ENCODE assay signal across 8 cellular contexts in the genomic region with DNA sequence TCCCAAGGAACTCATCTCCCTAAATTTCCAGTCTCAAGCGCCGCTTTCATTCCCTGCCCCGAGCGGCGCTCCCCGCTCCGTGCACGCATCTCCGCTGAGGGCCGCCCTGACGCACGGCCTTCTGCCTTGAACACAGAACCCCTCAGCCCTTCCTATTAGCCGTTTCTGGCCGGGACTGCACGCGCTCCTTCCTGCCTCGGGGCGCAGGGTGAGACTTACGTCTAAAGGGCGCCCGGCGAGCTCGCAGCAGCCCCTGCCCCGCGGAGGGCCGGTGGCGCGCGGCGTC. TPM values are rescaled to one million over a fixed set of nuclear protein-coding genes. Genes with fewer than 3 reads are reported as not detected.
DNase-seq lines count a peak whose midpoint lies in the region; ATAC-seq, FAIRE-seq and TF ChIP-seq lines count a peak whose summit lies in the region.

No MANE protein-coding gene starts in this region.

- POLR2A ChIA-PET in CD8-positive, alpha-beta T cell (lab: Charles Lee): interaction anchor here (0.7 to 1.2 kb wide), 9 partner anchors 8 to 1378 kb away, joined by 3 to 8 read pairs (median 4); partner anchors contain the start of genes RAB18 and YME1L1

- CTCF ChIA-PET in CD8-positive, alpha-beta T cell (lab: Charles Lee): no interaction called here

- peak overlapping the region; percentile 97 for H3K27ac Mint-ChIP-seq in CD8-positive, alpha-beta T cell

- no peak for TF ChIP-seq CTCF in CD8-positive, alpha-beta T cell (IDR thresholded peaks at IDR 0.05)
- no peak for TF ChIP-seq CTCF in tibial artery (IDR thresholded peaks at IDR 0.05)

- FAIRE-seq in GM19239 (lab: Jason Lieb, UNC): peak; percentile 48

- H3K4me3 Mint-ChIP-seq in CD8-positive, alpha-beta T cell: peak overlapping the region; percentile 99

- H3K9me3 ChIP-seq in CD8-positive, alpha-beta T cell (ENCODE audit: low read length): no peaks in the 10 kb centered on the region
- H3K9me3 ChIP-seq in mucosa of stomach (ENCODE audit: control insufficient read depth, low read length) (no peaks in the 10 kb centered on the region), tibial artery (no peaks in the 10 kb centered on the region)

- H3K36me3 ChIP-seq in CD8-positive, alpha-beta T cell (ENCODE audit: insufficient read depth, low read length): peaks cover 14% of the 10 kb centered on the region
- no peaks in the 10 kb centered on the region for H3K36me3 ChIP-seq in mucosa of stomach (ENCODE audit: control insufficient read depth, insufficient read depth, low read length)
- peaks cover 19 to 24% (median 21%) of the 10 kb centered on the region in 3 donors for H3K36me3 ChIP-seq in tibial artery

- H3K27ac ChIP-seq in CD8-positive, alpha-beta T cell (ENCODE audit: low read depth, low read length): peak overlapping the region; percentile 99
- H3K27ac ChIP-seq in tibial artery: peak overlapping the region; percentile 96 to 99

- intact Hi-C loops in CD8-positive, alpha-beta T cell (cut with DNase I, micrococcal nuclease): loop anchor here (1.0 to 10.0 kb wide), 17 partner anchors 60 to 1677 kb away; partner anchors contain the start of genes BAMBI (in 2 of the 2), ABI1 (in 1 of the 2), ACBD5 (in 1 of the 2) and ANKRD26 (in 1 of the 2)
- intact Hi-C loops in tibial artery (cut with DNase I; ENCODE audit: low total_unique reads): no loop called here

- no peaks in the 10 kb centered on the region for H3K27me3 Mint-ChIP-seq in CD8-positive, alpha-beta T cell (ENCODE audit: low read depth)

- in situ Hi-C loops in SK-MEL-5 (cut with HindIII; ENCODE audit: low pct_unique_long_range_greater_than_20kb, low sequenced_read_pairs): no loop called here

- H3K4me1 Mint-ChIP-seq in CD8-positive, alpha-beta T cell (ENCODE audit: low read depth): peaks cover 67% of the 10 kb centered on the region

- DNase-seq in CD8-positive, alpha-beta T cell: peak in 1 of 7 experiments; percentile 30
- DNase-seq in GM19239 (ENCODE audit: insufficient read length, low spot score) (no peak), SK-MEL-5 (ENCODE audit: low read depth, low spot score) (peak; percentile 47), tibial artery (peak; percentile 47 to 78), COLO668 (lab: John Stamatoyannopoulos, UW; ENCODE audit: unreplicated experiment) (no peak)
- peak; percentile 60 for DNase-seq in effector CD8-positive, alpha-beta T cell (lab: John Stamatoyannopoulos, UW)

- H3K27me3 ChIP-seq in CD8-positive, alpha-beta T cell (ENCODE audit: insufficient read depth, low read length): no peaks in the 10 kb centered on the region
- H3K27me3 ChIP-seq in mucosa of stomach (ENCODE audit: control insufficient read depth, insufficient read depth, low read length): no peaks in the 10 kb centered on the region
- H3K27me3 ChIP-seq in tibial artery: no peaks in the 10 kb centered on the region

- H3K9ac ChIP-seq in mucosa of stomach (ENCODE audit: low read length): peak overlapping the region; percentile 95

- peaks cover 2% of the 10 kb centered on the region for H3K9me3 Mint-ChIP-seq in CD8-positive, alpha-beta T cell

- peaks cover 43% of the 10 kb centered on the region for H3K4me1 ChIP-seq in CD8-positive, alpha-beta T cell (ENCODE audit: insufficient read depth, low read length)
- H3K4me1 ChIP-seq in mucosa of stomach (ENCODE audit: control insufficient read depth, insufficient read depth, low read length) (peaks cover 4% of the 10 kb centered on the region), tibial artery (peaks cover 0 to 48% (median 26%) of the 10 kb centered on the region in 4 donors)

- ATAC-seq in CD8-positive, alpha-beta T cell: peak; percentile 23
- peak; percentile 39 for ATAC-seq in HG03196 (IDR thresholded peaks at IDR 0.05; ENCODE audit: unreplicated experiment)

- H3K36me3 Mint-ChIP-seq in CD8-positive, alpha-beta T cell: peaks cover 45% of the 10 kb centered on the region

- H3K4me3 ChIP-seq in CD8-positive, alpha-beta T cell (ENCODE audit: low read depth, low read length): peak overlapping the region; percentile 99
- H3K4me3 ChIP-seq in mucosa of stomach (ENCODE audit: low read length) (peak overlapping the region; percentile 73), tibial artery (peak overlapping the region; percentile 93 to 100)

RNA-seq across cellular contexts. Expression of gene WAC, which starts 0.8 kb away (rescaled TPM):
- total RNA-seq in CD8-positive, alpha-beta T cell: 100 to 1,000 TPM; 195 to 200 TPM
- total RNA-seq in SK-MEL-5 (2014; rRNA removed; shearing (Covaris generic)): 58.6 and 63.7 TPM in 2 replicates
- 54.0 and 83.8 TPM in 2 replicates for polyA plus RNA-seq in SK-MEL-5 (2015; cell fraction: cytosol; rRNA removed)
- polyA plus RNA-seq in SK-MEL-5 (2015; cell fraction: nucleus; rRNA removed): 69.6 and 105 TPM in 2 replicates

Comparison
In these comparisons a context has a peak if more than half of its experiments do, and no peak if none do; other contexts are left out.
1. DNase-seq: peak in SK-MEL-5 (single experiment), effector CD8-positive, alpha-beta T cell (single experiment) and tibial artery (2 of 2); none in GM19239 (single experiment) and COLO668 (single experiment).
2. Peak in every context shown above with its lines, with median percentiles within 50 percentile points of each other: H3K4me3 ChIP-seq.